Comparison of ENCODE assay signal across 8 cellular contexts in genomic region chr10:30433286-30433778, GRCh38. TPM values are rescaled to one million over a fixed set of nuclear protein-coding genes. Genes with fewer than 3 reads are reported as not detected.
DNase-seq lines count a peak whose midpoint lies in the region; ATAC-seq and TF ChIP-seq lines count a peak whose summit lies in the region.

No MANE protein-coding gene starts in this region.

- H3K27me3 ChIP-seq in GM23248 (replicated peaks; ENCODE audit: insufficient read depth), result no peaks in the 10 kb centered on the region
- no peaks in the 10 kb centered on the region for H3K27me3 ChIP-seq in MM.1S (replicated peaks; ENCODE audit: insufficient read depth, low read length)

- H3K9me2 ChIP-seq in GM23248 (ENCODE audit: insufficient read depth) (no peaks in the 10 kb centered on the region), MM.1S (replicated peaks; ENCODE audit: insufficient read depth, low read length) (no peaks in the 10 kb centered on the region)

- DNase-seq in ELF-1 (ENCODE audit: low read depth, low spot score) (peak; percentile 85), GM23248 (peak; percentile 88), MM.1S (peak; percentile 54), fibroblast of gingiva (ENCODE audit: low read depth) (peak; percentile 78), natural killer cell (peak; percentile 59), ureter (ENCODE audit: low spot score) (peak; percentile 83), NCI-H1436 (lab: John Stamatoyannopoulos, UW) (no peak)
- DNase-seq in activated T-cell treated with anti-CD3 and anti-CD28 coated beads, Interleukin-2, amount 50 U/mL, for 1 hour, result peak; percentile 60

- H4K20me1 ChIP-seq in GM23248 (ENCODE audit: insufficient read depth) (no peaks in the 10 kb centered on the region), MM.1S (ENCODE audit: insufficient read depth, low read length) (no peaks in the 10 kb centered on the region)

- in situ Hi-C loops in GM23248 (cut with MboI), result no loop called here

- H3F3A ChIP-seq in GM23248 (ENCODE audit: insufficient read depth), result peaks cover 33% of the 10 kb centered on the region
- H3F3A ChIP-seq in MM.1S (ENCODE audit: insufficient read depth, low read length), result peaks cover 47% of the 10 kb centered on the region

- H3K36me3 Mint-ChIP-seq in natural killer cell, result peaks cover 3% of the 10 kb centered on the region

- H3K4me1 Mint-ChIP-seq in natural killer cell, result peaks cover 44 to 47% of the 10 kb centered on the region in 2 donors

- H3K4me3 ChIP-seq in GM23248 (peak overlapping the region; percentile 84), MM.1S (ENCODE audit: low read length) (peak overlapping the region; percentile 91)

- intact Hi-C loops in natural killer cell (cut with micrococcal nuclease), result loop anchor here (1.0 kb wide), 1 partner anchor 96 kb away; no protein-coding TSS in a partner anchor

- no peaks in the 10 kb centered on the region for H3K9me3 Mint-ChIP-seq in natural killer cell

- no peaks in the 10 kb centered on the region for H3K9me3 ChIP-seq in GM23248 (ENCODE audit: low read depth)
- H3K9me3 ChIP-seq in MM.1S (replicated peaks; ENCODE audit: insufficient read depth, low read length), result no peaks in the 10 kb centered on the region

- H3K79me2 ChIP-seq in GM23248 (ENCODE audit: insufficient read depth) (no peaks in the 10 kb centered on the region; the same call in 1 of the 2 replicates), MM.1S (ENCODE audit: low read length) (peaks cover 24% of the 10 kb centered on the region)

- H3K4me2 ChIP-seq in GM23248 (ENCODE audit: unreplicated experiment) (peak overlapping the region; percentile 91), MM.1S (ENCODE audit: low read depth, low read length) (peak overlapping the region; percentile 88)

- H2AFZ ChIP-seq in GM23248, result peak overlapping the region; percentile 86
- peak overlapping the region; percentile 86 for H2AFZ ChIP-seq in MM.1S (ENCODE audit: low read length)

- peaks cover 31% of the 10 kb centered on the region for H3K4me1 ChIP-seq in GM23248 (ENCODE audit: insufficient read depth)
- peaks cover 12% of the 10 kb centered on the region for H3K4me1 ChIP-seq in MM.1S (ENCODE audit: low read length)

- H3K4me3 Mint-ChIP-seq in natural killer cell, result peak overlapping the region; percentile 89

- ATAC-seq in natural killer cell, result peak; percentile 0 to 14 (median 5)

- H3K27me3 Mint-ChIP-seq in natural killer cell (ENCODE audit: low read depth in 2 of 2), result no peaks in the 10 kb centered on the region

- H3K36me3 ChIP-seq in GM23248 (ENCODE audit: low read depth), result no peaks in the 10 kb centered on the region
- no peaks in the 10 kb centered on the region for H3K36me3 ChIP-seq in MM.1S (replicated peaks; ENCODE audit: insufficient read depth, low read length)

- H3K27ac ChIP-seq in GM23248 (peak overlapping the region; percentile 91), MM.1S (ENCODE audit: low read length) (peak overlapping the region; percentile 89)

- TF ChIP-seq CTCF in MM.1S (IDR thresholded peaks at IDR 0.05; ENCODE audit: low read length) (no peak), natural killer cell (IDR thresholded peaks at IDR 0.05) (no peak)

- H3K27ac Mint-ChIP-seq in natural killer cell, result peak overlapping the region; percentile 93 to 98

- H3K9ac ChIP-seq in GM23248 (peak overlapping the region; percentile 98), MM.1S (ENCODE audit: low read length) (peak overlapping the region; percentile 92)

- WGBS in GM23248 (ENCODE audit: low coverage in 1 of 2, low lambda C conversion rate in 2 of 2, missing lambda C conversion rate in 2 of 2), 2 experiments, result 1% methylated on average over 16 to 31 of the region's 38 CpGs

RNA-seq across cellular contexts. Expression of gene MAP3K8, which starts 0.7 kb away (rescaled TPM):
- total RNA-seq in GM23248 (2014; rRNA removed; shearing (Covaris generic)), result 3.7 and 8.5 TPM in 2 replicates
- polyA plus RNA-seq in GM23248 (2016; fragmentation: Nextera tagmentation; extraction: Ambion mirVana), result 4.8 and 4.9 TPM in 2 replicates
- 100 to 1,000 TPM; 200 to 244 (median 236) TPM for total RNA-seq in natural killer cell
- total RNA-seq in ureter, result 42.8 TPM
